In the genomic region with DNA sequence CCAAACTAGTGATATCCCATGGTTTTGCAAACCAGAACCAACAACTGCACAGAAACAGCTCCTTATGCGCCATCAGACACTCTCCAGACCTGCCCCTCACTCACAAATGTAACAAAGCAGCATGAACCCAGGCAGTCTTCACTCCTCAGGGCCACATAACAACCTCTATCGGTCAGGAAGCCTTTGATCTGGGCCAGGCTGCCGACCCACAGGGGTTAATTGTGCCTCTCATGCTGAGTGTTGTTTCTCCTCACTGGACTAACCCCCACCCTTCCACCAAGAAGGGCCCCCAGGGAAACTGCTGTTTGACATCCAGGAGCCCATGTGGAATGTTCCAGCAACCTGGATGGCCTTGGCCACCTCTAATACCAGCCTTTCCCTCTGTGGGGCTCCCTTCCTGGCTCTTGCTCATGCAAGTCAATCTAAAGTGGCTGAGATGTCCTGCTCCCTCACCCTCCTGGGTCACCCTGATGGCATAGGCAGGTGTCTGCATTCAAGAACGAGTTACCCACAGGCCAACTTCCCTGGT, we compare ENCODE assay signal across 27 cellular contexts. TPM values are rescaled to one million over a fixed set of nuclear protein-coding genes. Genes with fewer than 3 reads are reported as not detected.
DNase-seq lines count a peak whose midpoint lies in the region; ATAC-seq and TF ChIP-seq lines count a peak whose summit lies in the region.
"Had no signal": no experiment of that assay in that cellular context is flagged by ENCODE, and none has a peak within 500 bp of the region (broad histone marks: within the 10 kb centered on the region; RNA-seq: fewer than 3 reads in every experiment).

No MANE protein-coding gene starts in this region.

- intact Hi-C loops in posterior vena cava (cut with DNase I) = no loop called here
- intact Hi-C loops in testis (cut with DNase I; ENCODE audit: low total_unique reads) = no loop called here

- H3K36me3 ChIP-seq in testis (ENCODE audit: low read depth, missing control alignments) = no peaks in the 10 kb centered on the region

- TF ChIP-seq CTCF in chondrocyte (IDR thresholded peaks at IDR 0.05) = no peak
- TF ChIP-seq CTCF in testis (IDR thresholded peaks at IDR 0.05) = no peak

- no peak overlapping the region for H3K27ac ChIP-seq in testis
- H3K27ac ChIP-seq: GM23248, HL-60, Peyer's patch had no signal

- peaks cover 5 to 10% of the 10 kb centered on the region in 2 donors for H3K36me3 Mint-ChIP-seq in activated naive CD4-positive, alpha-beta T cell treated with anti-CD3 and anti-CD28 coated beads, Interleukin-2, amount 50 U/mL, for 72 hours
- H3K36me3 Mint-ChIP-seq in activated naive CD4-positive, alpha-beta T cell treated with anti-CD3 and anti-CD28 coated beads, Interleukin-2, amount 10 ng/mL, durations not matched to agents 7 days and 5 days = no peaks in the 10 kb centered on the region
- peaks cover 9% of the 10 kb centered on the region for H3K36me3 Mint-ChIP-seq in chondrocyte (ENCODE audit: low read depth)

- H3K4me1 ChIP-seq in testis = peaks cover 15% of the 10 kb centered on the region
- H3K4me1 ChIP-seq: BE2C, Peyer's patch had no signal

- no peak for ATAC-seq in activated naive CD4-positive, alpha-beta T cell treated with anti-CD3 and anti-CD28 coated beads, Interleukin-2, amount 50 U/mL, for 72 hours
- ATAC-seq in HG03460 (IDR thresholded peaks at IDR 0.05; ENCODE audit: unreplicated experiment) (no peak), GM19397 (IDR thresholded peaks at IDR 0.05; ENCODE audit: unreplicated experiment) (no peak)

- no peak for DNase-seq in activated naive CD4-positive, alpha-beta T cell treated with anti-CD3 and anti-CD28 coated beads, Interleukin-2, amount 50 U/mL, for 72 hours (ENCODE audit: low spot score in 2 of 2)
- DNase-seq in activated naive CD4-positive, alpha-beta T cell treated with anti-CD3 and anti-CD28 coated beads, Interleukin-2, amount 10 ng/mL, durations not matched to agents 7 days and 5 days = no peak
- DNase-seq in chondrocyte (ENCODE audit: low spot score) = peak; percentile 33
- DNase-seq in posterior vena cava (ENCODE audit: low spot score) = peak; percentile 32
- peak; percentile 12 for DNase-seq in testis
- DNase-seq in HUDEP-2 (lab: John Stamatoyannopoulos, UW; ENCODE audit: unreplicated experiment in 76 of 76) = no peak
- DNase-seq: BE2C; CD4-positive, CD25-positive, alpha-beta regulatory T cell; DMS153; GF-D8; GM23248; HCEC 1CT; Kasumi-1; MM.1S; NCI-H1092 treated with DMSO at 0.1 percent for 48 hours; NCI-H146; NCI-H2029 treated with DMSO at 0.1 percent for 48 hours; NCI-H2171 treated with DMSO at 0.1 percent for 48 hours; NCI-H446; NCI-H69; Peyer's patch; Right ventricle myocardium superior had no signal

- H3K27me3 Mint-ChIP-seq in activated naive CD4-positive, alpha-beta T cell treated with anti-CD3 and anti-CD28 coated beads, Interleukin-2, amount 10 ng/mL, durations not matched to agents 7 days and 5 days = no peaks in the 10 kb centered on the region
- H3K27me3 Mint-ChIP-seq in chondrocyte (ENCODE audit: low read depth) = no peaks in the 10 kb centered on the region
- H3K27me3 Mint-ChIP-seq: CD4-positive, CD25-positive, alpha-beta regulatory T cell had no signal

- no peaks in the 10 kb centered on the region for H3K9me3 ChIP-seq in testis
- H3K9me3 ChIP-seq: BE2C, Peyer's patch had no signal

- no peak for TF ChIP-seq POLR2A in testis (IDR thresholded peaks at IDR 0.05)

- H3K9me3 Mint-ChIP-seq in activated naive CD4-positive, alpha-beta T cell treated with anti-CD3 and anti-CD28 coated beads, Interleukin-2, amount 50 U/mL, for 72 hours = no peaks in the 10 kb centered on the region
- H3K9me3 Mint-ChIP-seq in activated naive CD4-positive, alpha-beta T cell treated with anti-CD3 and anti-CD28 coated beads, Interleukin-2, amount 10 ng/mL, durations not matched to agents 7 days and 5 days = no peaks in the 10 kb centered on the region
- H3K9me3 Mint-ChIP-seq in chondrocyte (ENCODE audit: low read depth) = no peaks in the 10 kb centered on the region

- H3K27me3 ChIP-seq in testis = no peaks in the 10 kb centered on the region
- H3K27me3 ChIP-seq: BE2C, Peyer's patch had no signal

- 91 to 97% methylated on average over 4 of the region's 4 CpGs for WGBS in testis, 2 donors

- CTCF ChIA-PET in activated naive CD4-positive, alpha-beta T cell treated with anti-CD3 and anti-CD28 coated beads, Interleukin-2, amount 10 ng/mL, durations not matched to agents 7 days and 5 days (lab: Charles Lee) = no interaction called here

- no peak overlapping the region for H3K4me3 Mint-ChIP-seq in activated naive CD4-positive, alpha-beta T cell treated with anti-CD3 and anti-CD28 coated beads, Interleukin-2, amount 10 ng/mL, durations not matched to agents 7 days and 5 days
- H3K4me3 Mint-ChIP-seq in chondrocyte (ENCODE audit: unreplicated experiment) = no peak overlapping the region
- H3K4me3 Mint-ChIP-seq: CD4-positive, CD25-positive, alpha-beta regulatory T cell had no signal

- H3K4me3 ChIP-seq in testis = no peak overlapping the region
- H3K4me3 ChIP-seq: GM23248, Peyer's patch had no signal

- H3K27ac Mint-ChIP-seq in activated naive CD4-positive, alpha-beta T cell treated with anti-CD3 and anti-CD28 coated beads, Interleukin-2, amount 50 U/mL, for 72 hours = peak overlapping the region; percentile 45 to 87
- H3K27ac Mint-ChIP-seq in activated naive CD4-positive, alpha-beta T cell treated with anti-CD3 and anti-CD28 coated beads, Interleukin-2, amount 10 ng/mL, durations not matched to agents 7 days and 5 days = no peak overlapping the region
- no peak overlapping the region for H3K27ac Mint-ChIP-seq in chondrocyte (ENCODE audit: unreplicated experiment)

- peaks cover 2% of the 10 kb centered on the region for H3K4me1 Mint-ChIP-seq in activated naive CD4-positive, alpha-beta T cell treated with anti-CD3 and anti-CD28 coated beads, Interleukin-2, amount 10 ng/mL, durations not matched to agents 7 days and 5 days
- H3K4me1 Mint-ChIP-seq in chondrocyte (ENCODE audit: low read depth) = peaks cover 5% of the 10 kb centered on the region

RNA-seq across cellular contexts. Expression of a gene that starts 7.9 kb away (rescaled TPM):
- 10 to 100 TPM in 1 of 2 donors, 1 to 10 TPM in 1; 3.0 to 49.7 TPM for total RNA-seq in activated naive CD4-positive, alpha-beta T cell treated with anti-CD3 and anti-CD28 coated beads, Interleukin-2, amount 50 U/mL, for 72 hours
- total RNA-seq in chondrocyte = not detected in 3 replicates
- 1 to 10 TPM in 1 of 2 donors, under 1 TPM in 1; 0.24 to 1.7 TPM for total RNA-seq in posterior vena cava
- 1 to 10 TPM; 5.3 to 8.1 TPM for total RNA-seq in testis
- polyA plus RNA-seq in testis (ENCODE audit: insufficient read depth, low read depth, low replicate concordance) = 10.1 TPM
- total RNA-seq: Daoy, GM23248, HT1080, Peyer's patch, Right ventricle myocardium superior had no signal

RNA-seq across cellular contexts. Expression of a gene that starts 50.8 kb away (rescaled TPM):
- under 1 TPM; 0.19 to 0.46 TPM for total RNA-seq in activated naive CD4-positive, alpha-beta T cell treated with anti-CD3 and anti-CD28 coated beads, Interleukin-2, amount 50 U/mL, for 72 hours
- total RNA-seq in chondrocyte (not detected in 3 replicates), posterior vena cava (under 1 TPM; 0.19 to 0.42 TPM), testis (10 to 100 TPM; 16.4 to 44.2 TPM)
- polyA plus RNA-seq in testis (ENCODE audit: insufficient read depth, low read depth, low replicate concordance) = 68.4 TPM
- total RNA-seq: CD4-positive, CD25-positive, alpha-beta regulatory T cell; Daoy; GM23248 had no signal
- polyA plus RNA-seq: GM23248 had no signal

Comparison
In these comparisons a context has a peak if more than half of its experiments do, and no peak if none do; other contexts are left out.
1. H3K27ac Mint-ChIP-seq: peak in activated naive CD4-positive, alpha-beta T cell treated with anti-CD3 and anti-CD28 coated beads, Interleukin-2, amount 50 U/mL, for 72 hours (2 of 2); none in activated naive CD4-positive, alpha-beta T cell treated with anti-CD3 and anti-CD28 coated beads, Interleukin-2, amount 10 ng/mL, durations not matched to agents 7 days and 5 days (single experiment) and chondrocyte (single experiment).
2. DNase-seq: peak in chondrocyte (single experiment), posterior vena cava (single experiment) and testis (single experiment); none in activated naive CD4-positive, alpha-beta T cell treated with anti-CD3 and anti-CD28 coated beads, Interleukin-2, amount 50 U/mL, for 72 hours (0 of 2), activated naive CD4-positive, alpha-beta T cell treated with anti-CD3 and anti-CD28 coated beads, Interleukin-2, amount 10 ng/mL, durations not matched to agents 7 days and 5 days (single experiment) and HUDEP-2 (0 of 76).
3. RNA of a gene that starts 50.8 kb away (total RNA-seq): 16.4 to 44.2 TPM in testis; 0.19 to 0.46 TPM in activated naive CD4-positive, alpha-beta T cell treated with anti-CD3 and anti-CD28 coated beads, Interleukin-2, amount 50 U/mL, for 72 hours, 0.19 to 0.42 TPM in posterior vena cava and not detected in chondrocyte; every median in the first group is over 10 times any median in the second.